ENCODE assay signal across 26 cellular contexts in genomic region chr2:63776382-63776781, GRCh38.
"Had no signal": no experiment of that assay in that cellular context is flagged by ENCODE, and none has a peak within 500 bp of the region (broad histone marks: within the 10 kb centered on the region; RNA-seq: fewer than 3 reads in every experiment).

No MANE protein-coding gene starts in this region.

- H3K9me3 ChIP-seq: ascending aorta had no signal

- DNase-seq: activated B cell treated with CpG ODN at 0.5 μM for 24 hours; activated CD4-positive, alpha-beta memory T cell treated with anti-CD3 and anti-CD28 coated beads for 36 hours; activated CD4-positive, alpha-beta T cell treated with anti-CD3 and anti-CD28 coated beads for 4 hours; activated CD4-positive, alpha-beta T cell treated with anti-CD3 and anti-CD28 coated beads, Interleukin-2, amount 10 ng/mL, durations not matched to agents 24 days and 14 days; activated CD4-positive, alpha-beta T cell treated with anti-CD3 and anti-CD28 coated beads, Interleukin-2, amount 50 U/mL, for 1 hour; activated CD4-positive, alpha-beta T cell treated with anti-CD3 and anti-CD28 coated beads, Interleukin-2, amount 50 U/mL, for 4 hours; activated CD4-positive, CD25-positive, alpha-beta regulatory T cell treated with anti-CD3 and anti-CD28 coated beads, Interleukin-2, amount 50 U/mL, for 72 hours; activated CD8-positive, alpha-beta memory T cell treated with anti-CD3 and anti-CD28 coated beads, Interleukin-2, amount 50 U/mL, for 4 hours; activated CD8-positive, alpha-beta T cell treated with anti-CD3 and anti-CD28 coated beads for 36 hours; activated effector memory CD4-positive, alpha-beta T cell treated with Interleukin-2 at 50 U/mL for 16 hours; activated gamma-delta T cell; activated naive CD4-positive, alpha-beta T cell treated with anti-CD3 and anti-CD28 coated beads, Interleukin-2, amount 10 ng/mL, durations not matched to agents 7 days and 5 days; activated naive CD4-positive, alpha-beta T cell treated with Interleukin-2 at 50 U/mL for 16 hours; activated naive CD8-positive, alpha-beta T cell treated with anti-CD3 and anti-CD28 coated beads, Interleukin-2, amount 10 ng/mL, durations not matched to agents 7 days and 5 days; activated naive CD8-positive, alpha-beta T cell treated with anti-CD3 and anti-CD28 coated beads, Interleukin-2, amount 50 U/mL, for 24 hours; activated T-cell treated with anti-CD3 and anti-CD28 coated beads, Interleukin-2, amount 50 U/mL, for 24 hours; activated T-cell treated with anti-CD3 and anti-CD28 coated beads, Interleukin-2, amount 50 U/mL, for 48 hours; amygdala; anterior cingulate cortex; caudate nucleus; SW 1271; T-helper 1 cell; T-helper 2 cell; T-helper 9 cell had no signal

- H3K27me3 ChIP-seq: ascending aorta, cardiac muscle cell had no signal

- H3K4me3 ChIP-seq: ascending aorta, cardiac muscle cell had no signal

- H3K36me3 ChIP-seq: ascending aorta, cardiac muscle cell had no signal

- H3K27ac ChIP-seq: ascending aorta, cardiac muscle cell had no signal

- ATAC-seq: activated CD8-positive, alpha-beta T cell treated with anti-CD3 and anti-CD28 coated beads for 36 hours; activated naive CD8-positive, alpha-beta T cell treated with anti-CD3 and anti-CD28 coated beads, Interleukin-2, amount 50 U/mL, for 24 hours had no signal
